In the genomic region with DNA sequence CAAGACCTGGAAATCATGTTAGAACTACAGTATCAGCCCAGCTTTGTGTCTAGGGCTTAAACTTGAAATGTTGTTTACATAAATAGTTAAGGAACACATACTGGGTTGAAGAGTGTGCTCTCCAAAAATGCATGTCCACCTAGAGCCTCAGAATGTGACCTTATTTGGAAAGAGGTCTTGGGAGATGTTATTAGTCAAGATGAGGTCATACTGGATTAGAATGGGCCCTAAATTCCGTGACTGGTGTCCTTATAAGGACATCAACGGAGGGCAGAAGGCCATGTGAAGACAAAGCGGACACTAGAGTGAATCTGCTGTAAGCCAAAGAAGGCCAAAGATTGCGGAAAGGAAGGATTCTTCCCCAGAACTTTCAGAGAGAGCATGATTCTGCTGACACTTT, we compare ENCODE assay signal across 19 cellular contexts.
DNase-seq lines count a peak whose midpoint lies in the region; ATAC-seq, FAIRE-seq and TF ChIP-seq lines count a peak whose summit lies in the region.
"Had no signal": no experiment of that assay in that cellular context is flagged by ENCODE, and none has a peak within 500 bp of the region (broad histone marks: within the 10 kb centered on the region; RNA-seq: fewer than 3 reads in every experiment).

No MANE protein-coding gene starts in this region.

- no peaks in the 10 kb centered on the region for H3K9me2 ChIP-seq in OCI-LY7 (ENCODE audit: insufficient read depth, low read length)

- no peak overlapping the region for H2AFZ ChIP-seq in OCI-LY7 (ENCODE audit: low read length)
- H2AFZ ChIP-seq: parathyroid adenoma had no signal

- CTCF ChIA-PET in OCI-LY7 (lab: Charles Lee; ENCODE audit: unreplicated experiment), result no interaction called here

- no peak for ATAC-seq in activated CD4-positive, CD25-positive, alpha-beta regulatory T cell treated with anti-CD3 and anti-CD28 coated beads, Interleukin-2, amount 50 U/mL, for 24 hours
- ATAC-seq: stimulated activated naive CD8-positive, alpha-beta T cell treated with anti-CD3 and anti-CD28 coated beads, Interleukin-15, Interleukin-2, amounts not matched to agents 100 U/mL and 50 U/mL, for 24 hours had no signal

- no peak overlapping the region for H3K4me2 ChIP-seq in OCI-LY7 (ENCODE audit: low read length)

- DNase-seq in EL (peak; percentile 73), M059J (ENCODE audit: low read depth) (peak; percentile 95), bronchial epithelial cell (ENCODE audit: low read depth) (peak; percentile 59), nephron progenitor cell (no peak), OCI-LY7 (ENCODE audit: low spot score) (no peak), NCI-H2171 treated with DMSO at 0.1 percent for 48 hours (lab: John Stamatoyannopoulos, UW) (no peak)
- DNase-seq in activated CD4-positive, alpha-beta T cell treated with anti-CD3 and anti-CD28 coated beads, Interleukin-2, amount 50 U/mL, for 1 hour, result no peak
- DNase-seq: activated CD4-positive, alpha-beta T cell treated with anti-CD3 and anti-CD28 coated beads for 4 hours; activated T-cell treated with anti-CD3 and anti-CD28 coated beads, Interleukin-2, amount 50 U/mL, for 4 hours; aorta; heart right ventricle; left ventricle myocardium superior; NCI-H187 treated with DMSO at 0.1 percent for 48 hours; stimulated activated CD4-positive, alpha-beta T cell treated with anti-CD3 and anti-CD28 coated beads, Interleukin-4, amount 100 ng/mL, for 1 hour; stimulated activated naive CD8-positive, alpha-beta T cell treated with anti-CD3 and anti-CD28 coated beads, Interleukin-15, Interleukin-2, amounts not matched to agents 100 U/mL and 50 U/mL, for 24 hours had no signal

- peaks cover 66% of the 10 kb centered on the region for H3K4me1 Mint-ChIP-seq in nephron progenitor cell

- H3K27me3 ChIP-seq in bronchial epithelial cell (ENCODE audit: control insufficient read depth, insufficient read depth, low read length), result no peaks in the 10 kb centered on the region
- H3K27me3 ChIP-seq: BLaER1 treated with 17β-estradiol and CSF1 and Interleukin-3, amounts not matched to agents 10 nM and 100 nM; heart right ventricle had no signal

- TF ChIP-seq CTCF in bronchial epithelial cell (IDR thresholded peaks at IDR 0.05; ENCODE audit: insufficient read depth, low read length, severe bottlenecking), result no peak
- no peak for TF ChIP-seq CTCF in nephron progenitor cell (IDR thresholded peaks at IDR 0.05)
- no peak for TF ChIP-seq CTCF in OCI-LY7 (conservative IDR thresholded peaks at IDR 0.05; ENCODE audit: low read length)

- peaks cover 16% of the 10 kb centered on the region for H3K4me1 ChIP-seq in OCI-LY7 (ENCODE audit: insufficient read depth, low read length, poor library complexity, severe bottlenecking)
- H3K4me1 ChIP-seq: parathyroid adenoma had no signal

- POLR2A ChIA-PET in OCI-LY7 (lab: Charles Lee), result interaction anchor here (0.7 kb wide), 1 partner anchor 366 kb away, joined by 3 read pairs; no protein-coding TSS in a partner anchor

- H3K9me3 Mint-ChIP-seq in nephron progenitor cell, result no peaks in the 10 kb centered on the region
- H3K9me3 Mint-ChIP-seq: activated T-cell treated with anti-CD3 and anti-CD28 coated beads, Interleukin-2, amount 50 U/mL, for 4 hours; effector memory CD8-positive, alpha-beta T cell had no signal

- no peaks in the 10 kb centered on the region for H3K27me3 Mint-ChIP-seq in nephron progenitor cell (ENCODE audit: low read depth, poor library complexity)

- no peak overlapping the region for H3K4me3 ChIP-seq in bronchial epithelial cell (ENCODE audit: low read depth, low read length)
- H3K4me3 ChIP-seq in OCI-LY7 (ENCODE audit: low read depth, low read length, poor library complexity, severe bottlenecking), result no peak overlapping the region
- H3K4me3 ChIP-seq: BLaER1 treated with 17β-estradiol and CSF1 and Interleukin-3, amounts not matched to agents 10 nM and 100 nM; heart right ventricle had no signal

- H3K79me2 ChIP-seq in OCI-LY7 (ENCODE audit: insufficient read depth, low read depth, low read length), result no peaks in the 10 kb centered on the region
- H3K79me2 ChIP-seq: parathyroid adenoma had no signal

- no peak for FAIRE-seq in bronchial epithelial cell (lab: Jason Lieb, UNC)

- no peaks in the 10 kb centered on the region for H3K36me3 ChIP-seq in bronchial epithelial cell (ENCODE audit: control insufficient read depth, insufficient read depth, low read length)
- H3K36me3 ChIP-seq in OCI-LY7 (ENCODE audit: insufficient read depth, low read length), result no peaks in the 10 kb centered on the region
- H3K36me3 ChIP-seq: BLaER1 treated with 17β-estradiol and CSF1 and Interleukin-3, amounts not matched to agents 10 nM and 100 nM; heart right ventricle had no signal

- H3K27ac ChIP-seq in OCI-LY7 (ENCODE audit: low read depth, low read length, poor library complexity, severe bottlenecking), result no peak overlapping the region
- H3K27ac ChIP-seq: BLaER1 treated with 17β-estradiol and CSF1 and Interleukin-3, amounts not matched to agents 10 nM and 100 nM; heart right ventricle; parathyroid adenoma had no signal

- H3K27ac Mint-ChIP-seq in nephron progenitor cell, result peak overlapping the region; percentile 77
- H3K27ac Mint-ChIP-seq: effector memory CD8-positive, alpha-beta T cell had no signal

- intact Hi-C loops in OCI-LY7 (cut with micrococcal nuclease; ENCODE audit: unreplicated experiment), result no loop called here

- no TSS peak for BruUV-seq in OCI-LY7 (replicated peaks; lab: Mats Ljungman, UMichigan)

- no peaks in the 10 kb centered on the region for H3K9me3 ChIP-seq in OCI-LY7 (ENCODE audit: low read length)
- H3K9me3 ChIP-seq: heart right ventricle had no signal

- no peaks in the 10 kb centered on the region for H4K20me1 ChIP-seq in OCI-LY7 (ENCODE audit: insufficient read depth, low read length)
- H4K20me1 ChIP-seq: BLaER1 treated with 17β-estradiol and CSF1 and Interleukin-3, amounts not matched to agents 10 nM and 100 nM had no signal

- no peaks in the 10 kb centered on the region for H3K36me3 Mint-ChIP-seq in nephron progenitor cell (ENCODE audit: low read depth)

- H3K4me3 Mint-ChIP-seq in nephron progenitor cell, result no peak overlapping the region
- H3K4me3 Mint-ChIP-seq: activated T-cell treated with anti-CD3 and anti-CD28 coated beads, Interleukin-2, amount 50 U/mL, for 4 hours; effector memory CD8-positive, alpha-beta T cell had no signal

Comparison
In these comparisons a context has a peak if more than half of its experiments do, and no peak if none do; other contexts are left out.
1. DNase-seq: peak in EL (single experiment), M059J (single experiment) and bronchial epithelial cell (single experiment); none in nephron progenitor cell (single experiment), activated CD4-positive, alpha-beta T cell treated with anti-CD3 and anti-CD28 coated beads, Interleukin-2, amount 50 U/mL, for 1 hour (single experiment), OCI-LY7 (single experiment) and NCI-H2171 treated with DMSO at 0.1 percent for 48 hours (single experiment).